ENCODE assay signal across 15 cellular contexts in the genomic region with DNA sequence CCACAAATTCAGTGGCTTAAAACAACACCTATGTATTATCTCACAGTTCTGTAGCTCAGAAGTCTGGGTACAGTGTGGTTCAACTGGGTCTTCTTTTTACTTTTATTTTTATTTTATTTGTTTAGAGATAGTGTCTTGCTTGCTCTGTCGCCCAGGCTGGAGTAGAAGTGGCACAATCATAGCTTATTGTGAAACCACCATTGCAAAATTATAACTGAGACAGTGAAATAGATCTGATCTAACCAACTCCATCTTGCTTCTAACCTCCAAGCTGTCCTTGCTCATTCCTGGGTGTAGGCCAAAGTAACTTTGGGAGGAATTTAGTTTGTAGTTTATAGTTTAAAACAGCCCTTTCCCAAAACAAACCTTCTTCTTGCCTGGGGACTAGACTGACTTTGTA.
DNase-seq lines count a peak whose midpoint lies in the region; ATAC-seq, FAIRE-seq and TF ChIP-seq lines count a peak whose summit lies in the region.
"Had no signal": no experiment of that assay in that cellular context is flagged by ENCODE, and none has a peak within 500 bp of the region (broad histone marks: within the 10 kb centered on the region; RNA-seq: fewer than 3 reads in every experiment).

No MANE protein-coding gene starts in this region.

- peak overlapping the region; percentile 79 for H3K27ac ChIP-seq in brain microvascular endothelial cell
- H3K27ac ChIP-seq: RWPE1 had no signal

- CTCF ChIA-PET in activated CD8-positive, alpha-beta T cell treated with anti-CD3 and anti-CD28 coated beads for 36 hours (lab: Charles Lee) = no interaction called here

- TF ChIP-seq CTCF in brain microvascular endothelial cell (IDR thresholded peaks at IDR 0.05; ENCODE audit: low read depth, low read length, missing control alignments) = no peak
- TF ChIP-seq CTCF in activated CD8-positive, alpha-beta T cell treated with anti-CD3 and anti-CD28 coated beads for 36 hours (IDR thresholded peaks at IDR 0.05) = no peak

- H3K9me3 Mint-ChIP-seq in activated CD8-positive, alpha-beta T cell treated with anti-CD3 and anti-CD28 coated beads for 36 hours = no peaks in the 10 kb centered on the region
- H3K9me3 Mint-ChIP-seq: natural killer cell treated with Interleukin-12 subunit alpha and Interleukin-12 subunit beta and Interleukin-15 and Interleukin-18, amount 100 ng/mL, for 72 hours had no signal

- no peaks in the 10 kb centered on the region for H3K27me3 ChIP-seq in brain microvascular endothelial cell (replicated peaks)

- H3K4me3 ChIP-seq in brain microvascular endothelial cell (ENCODE audit: low read depth, low read length) = no peak overlapping the region

- H3K27me3 Mint-ChIP-seq in activated CD8-positive, alpha-beta T cell treated with anti-CD3 and anti-CD28 coated beads for 36 hours = peaks cover 14% of the 10 kb centered on the region

- DNase-seq in A172 (ENCODE audit: low spot score) (peak; percentile 51), HTR-8/SVneo (ENCODE audit: insufficient read length, low spot score) (no peak), brain microvascular endothelial cell (peak; percentile 29), left lobe of liver (ENCODE audit: low spot score) (no peak), superior temporal gyrus (ENCODE audit: extremely low spot score) (no peak), DMS 273 treated with DMSO at 0.1 percent for 48 hours (lab: John Stamatoyannopoulos, UW) (no peak)
- DNase-seq in activated CD8-positive, alpha-beta T cell treated with anti-CD3 and anti-CD28 coated beads for 36 hours = no peak
- DNase-seq: activated CD8-positive, alpha-beta memory T cell treated with anti-CD3 and anti-CD28 coated beads, Interleukin-2, amount 50 U/mL, for 48 hours; GDM1; NCI-H446; small intestine had no signal

- H3K4me3 Mint-ChIP-seq in activated CD8-positive, alpha-beta T cell treated with anti-CD3 and anti-CD28 coated beads for 36 hours = no peak overlapping the region
- H3K4me3 Mint-ChIP-seq: brain; natural killer cell treated with Interleukin-12 subunit alpha and Interleukin-12 subunit beta and Interleukin-15 and Interleukin-18, amount 100 ng/mL, for 72 hours had no signal

- H3K27ac Mint-ChIP-seq in activated CD8-positive, alpha-beta T cell treated with anti-CD3 and anti-CD28 coated beads for 36 hours = no peak overlapping the region
- H3K27ac Mint-ChIP-seq: brain had no signal

- FAIRE-seq in HTR-8/SVneo (lab: Jason Lieb, UNC) = peak; percentile 40
- FAIRE-seq: small intestine had no signal

- H3K36me3 Mint-ChIP-seq in activated CD8-positive, alpha-beta T cell treated with anti-CD3 and anti-CD28 coated beads for 36 hours (ENCODE audit: low read depth) = no peaks in the 10 kb centered on the region
- H3K36me3 Mint-ChIP-seq: brain; natural killer cell treated with Interleukin-12 subunit alpha and Interleukin-12 subunit beta and Interleukin-15 and Interleukin-18, amount 100 ng/mL, for 72 hours had no signal

- in situ Hi-C loops in brain microvascular endothelial cell (cut with HindIII; ENCODE audit: low pct_ligation_motif_present, low sequenced_read_pairs) = no loop called here

- POLR2A ChIA-PET in activated CD8-positive, alpha-beta T cell treated with anti-CD3 and anti-CD28 coated beads for 36 hours (lab: Charles Lee) = interaction anchor here (0.6 kb wide), 1 partner anchor 11 kb away, joined by 3 read pairs; no protein-coding TSS in a partner anchor

- peak; percentile 69 for ATAC-seq in left lobe of liver
- ATAC-seq in activated CD8-positive, alpha-beta T cell treated with anti-CD3 and anti-CD28 coated beads for 36 hours = no peak
- ATAC-seq in HG03342 (IDR thresholded peaks at IDR 0.05; ENCODE audit: unreplicated experiment) = no peak
- ATAC-seq: natural killer cell treated with Interleukin-12 subunit alpha and Interleukin-12 subunit beta and Interleukin-15 and Interleukin-18, amount 100 ng/mL, for 72 hours had no signal

- H3K36me3 ChIP-seq in brain microvascular endothelial cell (replicated peaks) = no peaks in the 10 kb centered on the region

- H3K4me1 Mint-ChIP-seq in activated CD8-positive, alpha-beta T cell treated with anti-CD3 and anti-CD28 coated beads for 36 hours (ENCODE audit: low read depth) = no peaks in the 10 kb centered on the region

- intact Hi-C loops in activated CD8-positive, alpha-beta T cell treated with anti-CD3 and anti-CD28 coated beads for 36 hours (cut with micrococcal nuclease) = no loop called here

Comparison
In these comparisons a context has a peak if more than half of its experiments do, and no peak if none do; other contexts are left out.
1. DNase-seq: peak in A172 (single experiment) and brain microvascular endothelial cell (single experiment); none in HTR-8/SVneo (single experiment), left lobe of liver (single experiment), superior temporal gyrus (single experiment), activated CD8-positive, alpha-beta T cell treated with anti-CD3 and anti-CD28 coated beads for 36 hours (single experiment) and DMS 273 treated with DMSO at 0.1 percent for 48 hours (single experiment).